8 cellular contexts compared by ENCODE assay signal in genomic region chr12:46523863-46524770, GRCh38.
DNase-seq lines count a peak whose midpoint lies in the region; ATAC-seq and TF ChIP-seq lines count a peak whose summit lies in the region.

No MANE protein-coding gene starts in this region.

- intact Hi-C loops in left colon (cut with DNase I, micrococcal nuclease) = no loop called here

- H3K4me3 ChIP-seq in choroid plexus epithelial cell (ENCODE audit: low read depth, low read length) = peak overlapping the region; percentile 23

- peak in 3 of 5 experiments; percentile 2 to 86 (median 10) for DNase-seq in T-helper 2 cell
- DNase-seq in choroid plexus epithelial cell (ENCODE audit: low read depth) = peak; percentile 84
- peak; percentile 32 for DNase-seq in omental fat pad (ENCODE audit: low spot score)
- no peak for DNase-seq in SHP77 treated with DMSO at 0.1 percent for 48 hours (lab: John Stamatoyannopoulos, UW)
- DNase-seq in left colon = no peak
- no peak for DNase-seq in MV-4-11 (lab: John Stamatoyannopoulos, UW)

- TF ChIP-seq CTCF in choroid plexus epithelial cell (conservative IDR thresholded peaks at IDR 0.05; ENCODE audit: low read depth, low read length) (no peak), omental fat pad (IDR thresholded peaks at IDR 0.05) (no peak)

- peak; percentile 68 for ATAC-seq in GM19395 (IDR thresholded peaks at IDR 0.05; ENCODE audit: unreplicated experiment)
- ATAC-seq in omental fat pad (ENCODE audit: low FRiP score) = peak; percentile 72
- ATAC-seq in left colon = no peak
- no peak for ATAC-seq in GM19324 (IDR thresholded peaks at IDR 0.05; ENCODE audit: low FRiP score, unreplicated experiment)

Comparison
In these comparisons a context has a peak if more than half of its experiments do, and no peak if none do; other contexts are left out.
1. ATAC-seq: peak in GM19395 (single experiment) and omental fat pad (single experiment); none in left colon (single experiment) and GM19324 (single experiment).
2. DNase-seq: peak in T-helper 2 cell (3 of 5), choroid plexus epithelial cell (single experiment) and omental fat pad (single experiment); none in SHP77 treated with DMSO at 0.1 percent for 48 hours (single experiment), left colon (0 of 2) and MV-4-11 (single experiment).